In the genomic region with DNA sequence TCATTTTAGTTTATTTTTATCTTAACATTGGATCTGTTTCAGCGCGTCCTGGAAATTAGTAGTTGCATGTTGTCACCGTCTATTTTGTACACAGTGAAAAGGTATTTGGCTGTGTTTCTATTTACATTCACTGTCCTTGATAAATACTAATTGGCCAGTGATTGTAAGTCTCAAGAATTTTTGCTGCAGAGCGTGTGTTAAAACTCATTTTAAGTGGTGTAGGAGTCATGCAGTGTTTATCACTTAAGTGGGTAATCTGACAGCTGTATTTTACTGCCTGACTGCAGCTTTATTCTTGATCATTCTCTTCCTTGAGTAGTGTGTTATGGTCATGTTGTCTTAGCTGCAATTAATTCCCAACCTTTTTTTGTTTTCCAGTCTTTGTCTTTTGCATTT, we compare ENCODE assay signal across 1 cellular context.
TF ChIP-seq lines count a peak whose summit lies in the region.

No MANE protein-coding gene starts in this region.

TF ChIP-seq in HEK293, 187 proteins besides CTCF, POLR2A, EP300 and RAD21 (continued from another document):
- TF ChIP-seq, protein P1, sequence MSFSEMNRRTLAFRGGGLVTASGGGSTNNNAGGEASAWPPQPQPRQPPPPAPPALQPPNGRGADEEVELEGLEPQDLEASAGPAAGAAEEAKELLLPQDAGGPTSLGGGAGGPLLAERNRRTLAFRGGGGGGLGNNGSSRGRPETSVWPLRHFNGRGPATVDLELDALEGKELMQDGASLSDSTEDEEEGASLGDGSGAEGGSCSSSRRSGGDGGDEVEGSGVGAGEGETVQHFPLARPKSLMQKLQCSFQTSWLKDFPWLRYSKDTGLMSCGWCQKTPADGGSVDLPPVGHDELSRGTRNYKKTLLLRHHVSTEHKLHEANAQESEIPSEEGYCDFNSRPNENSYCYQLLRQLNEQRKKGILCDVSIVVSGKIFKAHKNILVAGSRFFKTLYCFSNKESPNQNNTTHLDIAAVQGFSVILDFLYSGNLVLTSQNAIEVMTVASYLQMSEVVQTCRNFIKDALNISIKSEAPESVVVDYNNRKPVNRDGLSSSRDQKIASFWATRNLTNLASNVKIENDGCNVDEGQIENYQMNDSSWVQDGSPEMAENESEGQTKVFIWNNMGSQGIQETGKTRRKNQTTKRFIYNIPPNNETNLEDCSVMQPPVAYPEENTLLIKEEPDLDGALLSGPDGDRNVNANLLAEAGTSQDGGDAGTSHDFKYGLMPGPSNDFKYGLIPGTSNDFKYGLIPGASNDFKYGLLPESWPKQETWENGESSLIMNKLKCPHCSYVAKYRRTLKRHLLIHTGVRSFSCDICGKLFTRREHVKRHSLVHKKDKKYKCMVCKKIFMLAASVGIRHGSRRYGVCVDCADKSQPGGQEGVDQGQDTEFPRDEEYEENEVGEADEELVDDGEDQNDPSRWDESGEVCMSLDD (tag by site-specific recombination; IDR thresholded peaks at IDR 0.05): no peak
- TF ChIP-seq ZNF510 (tag by site-specific recombination; IDR thresholded peaks at IDR 0.05; ENCODE audit: insufficient replicate concordance): no peak
- no peak for TF ChIP-seq ZNF521 (tag by site-specific recombination; IDR thresholded peaks at IDR 0.05)
- TF ChIP-seq ZNF529 (tag by site-specific recombination; IDR thresholded peaks at IDR 0.05; ENCODE audit: insufficient replicate concordance): no peak
- TF ChIP-seq ZNF768 (tag by site-specific recombination; IDR thresholded peaks at IDR 0.05): no peak
- TF ChIP-seq ZNF544 (tag by site-specific recombination; IDR thresholded peaks at IDR 0.05): no peak
- no peak for TF ChIP-seq ZNF610 (tag by site-specific recombination; IDR thresholded peaks at IDR 0.05; ENCODE audit: borderline replicate concordance)
- no peak for TF ChIP-seq ZNF596 (tag by site-specific recombination; IDR thresholded peaks at IDR 0.05)
- TF ChIP-seq ZNF426 (tag by site-specific recombination; IDR thresholded peaks at IDR 0.05): no peak
- TF ChIP-seq ZNF843 (tag by site-specific recombination; IDR thresholded peaks at IDR 0.05): peak; percentile 87
- TF ChIP-seq OSR2 (tag by site-specific recombination; IDR thresholded peaks at IDR 0.05): peak; percentile 89
- TF ChIP-seq, protein P2, sequence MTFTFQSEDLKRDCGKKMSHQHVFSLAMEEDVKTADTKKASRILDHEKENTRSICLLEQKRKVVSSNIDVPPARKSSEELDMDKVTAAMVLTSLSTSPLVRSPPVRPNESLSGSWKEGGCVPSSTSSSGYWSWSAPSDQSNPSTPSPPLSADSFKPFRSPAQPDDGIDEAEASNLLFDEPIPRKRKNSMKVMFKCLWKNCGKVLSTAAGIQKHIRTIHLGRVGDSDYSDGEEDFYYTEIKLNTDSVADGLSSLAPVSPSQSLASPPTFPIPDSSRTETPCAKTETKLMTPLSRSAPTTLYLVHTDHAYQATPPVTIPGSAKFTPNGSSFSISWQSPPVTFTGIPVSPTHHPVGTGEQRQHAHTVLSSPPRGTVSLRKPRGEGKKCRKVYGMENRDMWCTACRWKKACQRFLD (tag by site-specific recombination; IDR thresholded peaks at IDR 0.05): no peak
- no peak for TF ChIP-seq GLI4 (tag by site-specific recombination; IDR thresholded peaks at IDR 0.05)
- TF ChIP-seq ZNF785 (tag by site-specific recombination; IDR thresholded peaks at IDR 0.05): no peak
- no peak for TF ChIP-seq ZNF23 (tag by site-specific recombination; IDR thresholded peaks at IDR 0.05; ENCODE audit: borderline replicate concordance)
- no peak for TF ChIP-seq SP3 (tag by site-specific recombination; IDR thresholded peaks at IDR 0.05)
- no peak for TF ChIP-seq ZNF112 (tag by site-specific recombination; IDR thresholded peaks at IDR 0.05)
- TF ChIP-seq ZNF2 (tag by site-specific recombination; IDR thresholded peaks at IDR 0.05): peak; percentile 39; the same call in 1 of the 2 replicates
- no peak for TF ChIP-seq ZNF140 (tag by site-specific recombination; IDR thresholded peaks at IDR 0.05)
- no peak for TF ChIP-seq ZSCAN16 (tag by site-specific recombination; IDR thresholded peaks at IDR 0.05)
- TF ChIP-seq ZFP69B (tag by site-specific recombination; IDR thresholded peaks at IDR 0.05): peak; percentile 35; the same call in 1 of the 2 replicates
- no peak for TF ChIP-seq ZNF311 (tag by site-specific recombination; IDR thresholded peaks at IDR 0.05; ENCODE audit: borderline replicate concordance)
- TF ChIP-seq, protein P3, sequence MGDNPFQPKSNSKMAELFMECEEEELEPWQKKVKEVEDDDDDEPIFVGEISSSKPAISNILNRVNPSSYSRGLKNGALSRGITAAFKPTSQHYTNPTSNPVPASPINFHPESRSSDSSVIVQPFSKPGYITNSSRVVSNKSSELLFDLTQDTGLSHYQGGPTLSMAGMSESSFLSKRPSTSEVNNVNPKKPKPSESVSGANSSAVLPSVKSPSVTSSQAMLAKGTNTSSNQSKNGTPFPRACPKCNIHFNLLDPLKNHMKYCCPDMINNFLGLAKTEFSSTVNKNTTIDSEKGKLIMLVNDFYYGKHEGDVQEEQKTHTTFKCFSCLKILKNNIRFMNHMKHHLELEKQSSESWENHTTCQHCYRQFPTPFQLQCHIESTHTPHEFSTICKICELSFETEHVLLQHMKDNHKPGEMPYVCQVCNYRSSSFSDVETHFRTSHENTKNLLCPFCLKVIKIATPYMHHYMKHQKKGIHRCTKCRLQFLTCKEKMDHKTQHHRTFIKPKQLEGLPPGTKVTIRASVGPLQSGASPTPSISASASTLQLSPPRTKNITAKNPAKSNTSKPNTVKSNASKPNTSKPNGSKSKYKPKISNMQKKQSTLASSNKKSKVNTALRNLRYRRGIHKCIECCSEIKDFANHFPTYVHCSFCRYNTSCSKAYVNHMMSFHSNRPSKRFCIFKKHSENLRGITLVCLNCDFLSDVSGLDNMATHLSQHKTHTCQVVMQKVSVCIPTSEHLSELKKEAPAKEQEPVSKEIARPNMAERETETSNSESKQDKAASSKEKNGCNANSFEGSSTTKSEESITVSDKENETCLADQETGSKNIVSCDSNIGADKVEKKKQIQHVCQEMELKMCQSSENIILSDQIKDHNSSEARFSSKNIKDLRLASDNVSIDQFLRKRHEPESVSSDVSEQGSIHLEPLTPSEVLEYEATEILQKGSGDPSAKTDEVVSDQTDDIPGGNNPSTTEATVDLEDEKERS (tag by site-specific recombination; IDR thresholded peaks at IDR 0.05): no peak
- no peak for TF ChIP-seq KLF16 (tag by site-specific recombination; IDR thresholded peaks at IDR 0.05)
- TF ChIP-seq HOXD13 (CRISPR knock-in tag; IDR thresholded peaks at IDR 0.05; ENCODE audit: borderline replicate concordance): no peak
- TF ChIP-seq ZNF350 (tag by site-specific recombination; IDR thresholded peaks at IDR 0.05): no peak
